ENCODE assay signal across 30 cellular contexts in genomic region chr2:21010813-21011439, GRCh38. TPM values are rescaled to one million over a fixed set of nuclear protein-coding genes. Genes with fewer than 3 reads are reported as not detected.
"Had no signal": no experiment of that assay in that cellular context is flagged by ENCODE, and none has a peak within 500 bp of the region (broad histone marks: within the 10 kb centered on the region; RNA-seq: fewer than 3 reads in every experiment).

No MANE protein-coding gene starts in this region.

- H3K27me3 ChIP-seq: ascending aorta, breast epithelium, cardiac muscle cell, colonic mucosa, heart left ventricle had no signal

- DNase-seq: activated CD4-positive, alpha-beta memory T cell treated with anti-CD3 and anti-CD28 coated beads, Interleukin-2, amount 10 ng/mL, durations not matched to agents 7 days and 5 days; activated CD4-positive, alpha-beta T cell treated with anti-CD3 and anti-CD28 coated beads for 1 hour; activated CD4-positive, alpha-beta T cell treated with anti-CD3 and anti-CD28 coated beads for 4 hours; activated CD4-positive, alpha-beta T cell treated with anti-CD3 and anti-CD28 coated beads, Interleukin-2, amount 10 ng/mL, durations not matched to agents 7 days and 5 days; activated CD4-positive, alpha-beta T cell treated with anti-CD3 and anti-CD28 coated beads, Interleukin-2, amount 50 U/mL, for 4 hours; activated CD8-positive, alpha-beta memory T cell treated with anti-CD3 and anti-CD28 coated beads, Interleukin-2, amount 50 U/mL, for 48 hours; activated gamma-delta T cell; activated naive CD4-positive, alpha-beta T cell; activated naive CD4-positive, alpha-beta T cell treated with anti-CD3 and anti-CD28 coated beads, Interleukin-2, amount 10 ng/mL, durations not matched to agents 7 days and 5 days; activated naive CD8-positive, alpha-beta T cell treated with anti-CD3 and anti-CD28 coated beads, Interleukin-2, amount 10 ng/mL, durations not matched to agents 7 days and 5 days; activated T-cell treated with anti-CD3 and anti-CD28 coated beads for 4 hours; activated T-cell treated with anti-CD3 and anti-CD28 coated beads, Interleukin-2, amount 50 U/mL, for 24 hours; activated T-cell treated with anti-CD3 and anti-CD28 coated beads, Interleukin-2, amount 50 U/mL, for 72 hours; central memory CD4-positive, alpha-beta T cell; cerebellar nuclear complex; colonic mucosa; effector CD8-positive, alpha-beta T cell; foreskin fibroblast; glutamatergic neuron; heart left ventricle; T-helper 2 cell had no signal

- H3K36me3 ChIP-seq: breast epithelium, cardiac muscle cell, colonic mucosa had no signal

- ATAC-seq: activated naive CD4-positive, alpha-beta T cell treated with anti-CD3 and anti-CD28 coated beads, Interleukin-2, amount 50 U/mL, for 72 hours; activated T-cell treated with anti-CD3 and anti-CD28 coated beads, Interleukin-2, amount 50 U/mL, for 72 hours; esophagus mucosa; WTC11 had no signal

- H3K4me3 ChIP-seq: ascending aorta, breast epithelium, cardiac muscle cell, colonic mucosa, heart left ventricle had no signal

- H3K9me3 ChIP-seq: breast epithelium, colonic mucosa, heart left ventricle had no signal

- H3K27ac ChIP-seq: ascending aorta, breast epithelium, cardiac muscle cell, colonic mucosa, heart left ventricle, VCaP had no signal

- H3K4me1 ChIP-seq: ascending aorta, breast epithelium, colonic mucosa, heart left ventricle had no signal

RNA-seq across cellular contexts. Expression of gene APOB, which starts 32.9 kb away (rescaled TPM):
- total RNA-seq: activated CD4-positive, alpha-beta memory T cell treated with anti-CD3 and anti-CD28 coated beads, Interleukin-2, amount 10 ng/mL, durations not matched to agents 7 days and 5 days; activated CD4-positive, alpha-beta T cell treated with anti-CD3 and anti-CD28 coated beads, Interleukin-2, amount 10 ng/mL, durations not matched to agents 7 days and 5 days; activated naive CD4-positive, alpha-beta T cell treated with anti-CD3 and anti-CD28 coated beads, Interleukin-2, amount 50 U/mL, for 72 hours; activated naive CD8-positive, alpha-beta T cell treated with anti-CD3 and anti-CD28 coated beads, Interleukin-2, amount 10 ng/mL, durations not matched to agents 7 days and 5 days; activated T-cell treated with anti-CD3 and anti-CD28 coated beads, Interleukin-2, amount 50 U/mL, for 72 hours; epithelial cell of proximal tubule; T-helper 1 cell treated with Interleukin-12 subunit alpha and Interleukin-12 subunit beta and Interleukin-4 antibody, amounts not matched to agents 30 ng/mL and 1 ng/mL, for 36 hours had no signal
